10 cellular contexts compared by ENCODE assay signal in the genomic region with DNA sequence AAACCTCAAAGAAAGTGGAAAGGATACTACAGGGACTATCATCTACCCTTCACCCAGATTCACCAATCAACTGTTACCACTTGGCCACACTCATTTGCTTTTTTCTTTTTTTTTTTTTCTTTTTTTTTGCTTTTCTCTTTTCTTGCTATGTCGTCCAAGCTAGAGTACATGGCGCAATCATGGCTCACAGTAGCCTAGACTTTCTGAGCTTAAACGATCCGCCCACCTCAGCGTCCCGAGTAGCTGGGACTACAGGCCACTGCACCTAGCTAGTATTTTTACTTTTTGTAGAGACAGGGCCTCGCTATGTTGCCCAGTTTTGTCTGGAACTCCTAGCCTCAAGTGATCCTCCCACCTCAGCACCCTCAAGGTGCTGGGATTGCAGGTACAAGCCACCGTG. TPM values are rescaled to one million over a fixed set of nuclear protein-coding genes. Genes with fewer than 3 reads are reported as not detected.
DNase-seq lines count a peak whose midpoint lies in the region; ATAC-seq and TF ChIP-seq lines count a peak whose summit lies in the region.
"Had no signal": no experiment of that assay in that cellular context is flagged by ENCODE, and none has a peak within 500 bp of the region (broad histone marks: within the 10 kb centered on the region; RNA-seq: fewer than 3 reads in every experiment).

No MANE protein-coding gene starts in this region.

- ATAC-seq in activated naive CD4-positive, alpha-beta T cell treated with anti-CD3 and anti-CD28 coated beads, Interleukin-2, amount 50 U/mL, for 72 hours, result no peak
- ATAC-seq in gastroesophageal sphincter (no peak), HG02623 (IDR thresholded peaks at IDR 0.05; ENCODE audit: unreplicated experiment) (no peak), HG02571 (IDR thresholded peaks at IDR 0.05; ENCODE audit: unreplicated experiment) (no peak)

- no peak for TF ChIP-seq POLR2A in gastroesophageal sphincter (IDR thresholded peaks at IDR 0.05)
- no peak for TF ChIP-seq POLR2A in spleen (IDR thresholded peaks at IDR 0.05)

- H3K27me3 ChIP-seq in gastroesophageal sphincter (no peaks in the 10 kb centered on the region), spleen (replicated peaks in 1 of 7) (no peaks in the 10 kb centered on the region)

- peaks cover 60% of the 10 kb centered on the region for H3K4me1 Mint-ChIP-seq in T-helper 2 cell treated with Interferon-gamma antibody and Interleukin-4, amounts not matched to agents 5 μg/mL and 100 μg/mL, for 36 hours (ENCODE audit: low read depth)

- peak overlapping the region in 3 of 4 donors; percentile 78 to 82 (median 78) for H3K27ac ChIP-seq in gastroesophageal sphincter
- H3K27ac ChIP-seq in spleen, result peak overlapping the region in 5 of 8 donors; percentile 68 to 97 (median 91)

- H3K4me3 Mint-ChIP-seq in T-helper 2 cell treated with Interferon-gamma antibody and Interleukin-4, amounts not matched to agents 5 μg/mL and 100 μg/mL, for 36 hours, result peak overlapping the region; percentile 39

- 60 to 93% methylated on average over 2 to 5 of the region's 8 CpGs for WGBS in gastroesophageal sphincter (ENCODE audit: low coverage in 1 of 2), 2 donors
- WGBS in spleen, 5 donors, result 84 to 95% (median 88%) methylated on average over 8 of the region's 8 CpGs

- H3K4me1 ChIP-seq in gastroesophageal sphincter (peaks cover 0 to 91% (median 53%) of the 10 kb centered on the region in 3 donors), spleen (peaks cover 81 to 100% (median 100%) of the 10 kb centered on the region in 6 donors)

- H3K27ac Mint-ChIP-seq in T-helper 2 cell treated with Interferon-gamma antibody and Interleukin-4, amounts not matched to agents 5 μg/mL and 100 μg/mL, for 36 hours, result peak overlapping the region; percentile 94
- peak overlapping the region; percentile 19 to 98 for H3K27ac Mint-ChIP-seq in activated naive CD4-positive, alpha-beta T cell treated with anti-CD3 and anti-CD28 coated beads, Interleukin-2, amount 50 U/mL, for 72 hours

- H3K27me3 Mint-ChIP-seq in T-helper 2 cell treated with Interferon-gamma antibody and Interleukin-4, amounts not matched to agents 5 μg/mL and 100 μg/mL, for 36 hours (ENCODE audit: low read depth), result peaks cover 2% of the 10 kb centered on the region
- H3K27me3 Mint-ChIP-seq: activated T-cell treated with anti-CD3 and anti-CD28 coated beads, Interleukin-2, amount 50 U/mL, for 24 hours had no signal

- H3K4me3 ChIP-seq in gastroesophageal sphincter (no peak overlapping the region), spleen (no peak overlapping the region)

- H3K36me3 ChIP-seq in gastroesophageal sphincter (no peaks in the 10 kb centered on the region), spleen (no peaks in the 10 kb centered on the region)

- no peak for TF ChIP-seq EP300 in gastroesophageal sphincter (IDR thresholded peaks at IDR 0.05)

- DNase-seq in T-helper 2 cell treated with Interferon-gamma antibody and Interleukin-4, amounts not matched to agents 5 μg/mL and 100 μg/mL, for 36 hours (ENCODE audit: low spot score), result no peak
- DNase-seq in T-helper 2 cell (no peak), spleen (no peak), DMS53 (lab: John Stamatoyannopoulos, UW) (no peak)
- no peak for DNase-seq in activated naive CD4-positive, alpha-beta T cell treated with anti-CD3 and anti-CD28 coated beads, Interleukin-2, amount 50 U/mL, for 72 hours (ENCODE audit: low spot score in 2 of 2)
- DNase-seq: activated T-cell treated with anti-CD3 and anti-CD28 coated beads, Interleukin-2, amount 50 U/mL, for 24 hours; NCI-H187 had no signal

- TF ChIP-seq CTCF in gastroesophageal sphincter (IDR thresholded peaks at IDR 0.05) (no peak), spleen (IDR thresholded peaks at IDR 0.05 in 8 of 11, conservative IDR thresholded peaks at IDR 0.05 in 3 of 11) (no peak)

- H3K9me3 Mint-ChIP-seq in T-helper 2 cell treated with Interferon-gamma antibody and Interleukin-4, amounts not matched to agents 5 μg/mL and 100 μg/mL, for 36 hours, result no peaks in the 10 kb centered on the region
- no peaks in the 10 kb centered on the region for H3K9me3 Mint-ChIP-seq in activated naive CD4-positive, alpha-beta T cell treated with anti-CD3 and anti-CD28 coated beads, Interleukin-2, amount 50 U/mL, for 72 hours
- H3K9me3 Mint-ChIP-seq: activated T-cell treated with anti-CD3 and anti-CD28 coated beads, Interleukin-2, amount 50 U/mL, for 24 hours had no signal

- peaks cover 17% of the 10 kb centered on the region for H3K36me3 Mint-ChIP-seq in T-helper 2 cell treated with Interferon-gamma antibody and Interleukin-4, amounts not matched to agents 5 μg/mL and 100 μg/mL, for 36 hours (ENCODE audit: low read depth)
- no peaks in the 10 kb centered on the region for H3K36me3 Mint-ChIP-seq in activated naive CD4-positive, alpha-beta T cell treated with anti-CD3 and anti-CD28 coated beads, Interleukin-2, amount 50 U/mL, for 72 hours

- intact Hi-C loops in spleen (cut with DNase I; ENCODE audit: low total_unique reads), result no loop called here

- H3K9me3 ChIP-seq in gastroesophageal sphincter (no peaks in the 10 kb centered on the region), spleen (no peaks in the 10 kb centered on the region)

RNA-seq across cellular contexts. Expression of a gene that starts 24.0 kb away (rescaled TPM):
- total RNA-seq in activated naive CD4-positive, alpha-beta T cell treated with anti-CD3 and anti-CD28 coated beads, Interleukin-2, amount 50 U/mL, for 72 hours, result 10 to 100 TPM; 43.0 to 98.3 TPM
- total RNA-seq in gastroesophageal sphincter (100 to 1,000 TPM in 1 of 4 donors, 10 to 100 TPM in 3; 36.1 to 101 (median 53.9) TPM), spleen (100 to 1,000 TPM in 2 of 7 donors, 10 to 100 TPM in 5; 60.0 to 123 (median 68.8) TPM)
- 100 to 1,000 TPM in 1 of 3 donors, 10 to 100 TPM in 2; 57.2 to 106 (median 71.9) TPM for polyA plus RNA-seq in spleen
